In genomic region chr5:2165203-2165602, GRCh38 we compare ENCODE assay signal across 22 cellular contexts.
DNase-seq lines count a peak whose midpoint lies in the region; FAIRE-seq and TF ChIP-seq lines count a peak whose summit lies in the region.
"Had no signal": no experiment of that assay in that cellular context is flagged by ENCODE, and none has a peak within 500 bp of the region (broad histone marks: within the 10 kb centered on the region; RNA-seq: fewer than 3 reads in every experiment).

No MANE protein-coding gene starts in this region.

- TF ChIP-seq RAD21 in H1 (IDR thresholded peaks at IDR 0.05 in 1 of 2, conservative IDR thresholded peaks at IDR 0.05 in 1 of 2; ENCODE audit: low read depth in 2 of 2, low read length in 2 of 2) = no peak

- H3K36me3 Mint-ChIP-seq in endothelial cell (ENCODE audit: low read depth, unreplicated experiment) = no peaks in the 10 kb centered on the region
- H3K36me3 Mint-ChIP-seq: CD4-positive, CD25-positive, alpha-beta regulatory T cell; CD8-positive, alpha-beta memory T cell had no signal

- no peak overlapping the region for H3K4ac ChIP-seq in H1 (replicated peaks; ENCODE audit: insufficient read length, low read depth, low read length)

- H2AK5ac ChIP-seq in H1 (ENCODE audit: low read depth, low read length) = no peak overlapping the region

- H4K5ac ChIP-seq in H1 (ENCODE audit: insufficient read length, low read depth, low read length) = no peak overlapping the region

- no peak overlapping the region; the same call in 1 of the 2 replicates for H3K18ac ChIP-seq in H1 (ENCODE audit: extremely low read depth, low read length)

- no peak overlapping the region for H3K23ac ChIP-seq in H1 (ENCODE audit: insufficient read length)

- H3K27ac ChIP-seq in H1 (ENCODE audit: low read depth, low read length) = no peak overlapping the region
- H3K27ac ChIP-seq in suprapubic skin = no peak overlapping the region
- H3K27ac ChIP-seq: GM23248 had no signal

- TF ChIP-seq CTCF in H1 (IDR thresholded peaks at IDR 0.05; ENCODE audit: control extremely low read depth in 1 of 3, insufficient read depth in 1 of 3, low read depth in 1 of 3, low read length in 3 of 3) (no peak), suprapubic skin (IDR thresholded peaks at IDR 0.05) (no peak), endothelial cell (IDR thresholded peaks at IDR 0.05; ENCODE audit: unreplicated experiment) (no peak)

- peak overlapping the region; percentile 83 for H4K91ac ChIP-seq in H1 (replicated peaks; ENCODE audit: insufficient read length, low read length)

- no peak overlapping the region for H3K27ac Mint-ChIP-seq in endothelial cell (ENCODE audit: unreplicated experiment)
- H3K27ac Mint-ChIP-seq: CD4-positive, CD25-positive, alpha-beta regulatory T cell; HFFc6 had no signal

- peak overlapping the region; percentile 97; the same call in 1 of the 2 replicates for H2BK12ac ChIP-seq in H1 (ENCODE audit: low read depth, low read length)

- no peak overlapping the region; the same call in 1 of the 2 replicates for H2BK5ac ChIP-seq in H1 (ENCODE audit: low read depth, low read length)

- no peak overlapping the region for H2BK15ac ChIP-seq in H1 (ENCODE audit: low read length)

- H3K4me2 ChIP-seq in H1 (ENCODE audit: insufficient read depth in 1 of 2, low read depth in 2 of 2, low read length in 2 of 2) = 0 out of 4 replicates have a peak overlapping the region, but pooled peaks have one; percentile 2 to 28

- peaks cover 3% of the 10 kb centered on the region for H3K27me3 Mint-ChIP-seq in endothelial cell (ENCODE audit: unreplicated experiment)

- H3K36me3 ChIP-seq in H1 (ENCODE audit: control insufficient read depth in 2 of 4, insufficient read depth in 4 of 4, low read length in 3 of 4) (no peaks in the 10 kb centered on the region), suprapubic skin (no peaks in the 10 kb centered on the region)
- H3K36me3 ChIP-seq: BE2C had no signal

- 0 out of 2 replicates have a peak overlapping the region, but pooled peaks have one; percentile 40 for H2BK20ac ChIP-seq in H1 (ENCODE audit: low read length)

- H3K79me1 ChIP-seq in H1 (ENCODE audit: low read depth, low read length) = no peaks in the 10 kb centered on the region

- no peak overlapping the region for H2AFZ ChIP-seq in H1 (ENCODE audit: low read length)
- H2AFZ ChIP-seq: GM23248 had no signal

- no peak for TF ChIP-seq POLR2A in H1 (IDR thresholded peaks at IDR 0.05; ENCODE audit: control extremely low read depth in 1 of 2, low read depth in 2 of 2, low read length in 2 of 2)
- no peak for TF ChIP-seq POLR2A in suprapubic skin (IDR thresholded peaks at IDR 0.05)

- H3K56ac ChIP-seq in H1 (replicated peaks; ENCODE audit: insufficient read length, low read depth, low read length) = no peak overlapping the region

- peak; percentile 88 for FAIRE-seq in HTR-8/SVneo (lab: Jason Lieb, UNC)
- FAIRE-seq in H1 (lab: Jason Lieb, UNC) = no peak
- FAIRE-seq: A204.1, D721Med, G401.6, GM12892, GM18507, K562 had no signal

- no peak overlapping the region for H2BK120ac ChIP-seq in H1 (replicated peaks; ENCODE audit: low read depth, low read length)

- no peak overlapping the region for H3K4me3 Mint-ChIP-seq in endothelial cell (ENCODE audit: unreplicated experiment)
- H3K4me3 Mint-ChIP-seq: CD4-positive, CD25-positive, alpha-beta regulatory T cell; CD8-positive, alpha-beta memory T cell; HFFc6 had no signal

- POLR2A ChIA-PET in H1 (lab: Charles Lee; ENCODE audit: partially characterized antibody) = no interaction called here

- WGBS in H1 (ENCODE audit: extremely low coverage in 1 of 2, insufficient coverage in 1 of 2, insufficient read length in 1 of 2, insufficient replicate concordance in 2 of 2, low coverage in 1 of 2, low lambda C conversion rate in 2 of 2, missing lambda C conversion rate in 1 of 2), 2 experiments = 89% methylated on average over 15 of the region's 15 CpGs; no CpG with 5 or more reads in 1 of the 2 experiments
- WGBS in suprapubic skin = 83% methylated on average over 13 of the region's 15 CpGs

- no peak overlapping the region; a peak in 1 of 7 replicates for H3K9ac ChIP-seq in H1 (replicated peaks in 1 of 4; ENCODE audit: extremely low read depth in 1 of 4, low read depth in 3 of 4, low read length in 3 of 4)
- H3K9ac ChIP-seq: GM23248 had no signal

- peaks cover 2% of the 10 kb centered on the region for H3K4me1 Mint-ChIP-seq in endothelial cell (ENCODE audit: unreplicated experiment)
- H3K4me1 Mint-ChIP-seq: CD4-positive, CD25-positive, alpha-beta regulatory T cell; CD8-positive, alpha-beta memory T cell had no signal

- no peak for DNase-seq in HTR-8/SVneo (ENCODE audit: insufficient read length, low spot score)
- DNase-seq in H1 (ENCODE audit: low read depth in 1 of 2, low spot score in 2 of 2) = no peak
- peak; percentile 59 for DNase-seq in mesenteric fat pad (ENCODE audit: low spot score)
- peak; percentile 38 to 48 for DNase-seq in suprapubic skin (ENCODE audit: low spot score in 2 of 2)
- DNase-seq in COLO668 (lab: John Stamatoyannopoulos, UW; ENCODE audit: unreplicated experiment) = no peak
- no peak for DNase-seq in pons (ENCODE audit: low spot score)
- no peak for DNase-seq in endothelial cell (ENCODE audit: low spot score)
- DNase-seq: ACHN; BE2C; C1 segment of cervical spinal cord; Caco-2; CD4-positive, CD25-positive, alpha-beta regulatory T cell; CD8-positive, alpha-beta memory T cell; GM23248; HFFc6; IMR-90 had no signal

- peaks cover 4% of the 10 kb centered on the region for H3K9me3 Mint-ChIP-seq in endothelial cell (ENCODE audit: unreplicated experiment)
- H3K9me3 Mint-ChIP-seq: CD8-positive, alpha-beta memory T cell had no signal

- no peak overlapping the region for H3K14ac ChIP-seq in H1 (ENCODE audit: insufficient read length)

- H3K4me3 ChIP-seq in H1 (ENCODE audit: extremely low read depth in 1 of 4, insufficient read depth in 2 of 4, low read depth in 3 of 4, low read length in 4 of 4) (no peak overlapping the region), suprapubic skin (no peak overlapping the region)
- H3K4me3 ChIP-seq: GM23248, K562 had no signal

- H3K79me2 ChIP-seq in H1 (ENCODE audit: control insufficient read depth in 1 of 2, insufficient read depth in 2 of 2, low read length in 2 of 2) = no peaks in the 10 kb centered on the region

- H3K9me3 ChIP-seq in H1 (ENCODE audit: insufficient read depth in 2 of 2, low read depth in 1 of 2, low read length in 1 of 2) = no peaks in the 10 kb centered on the region
- H3K9me3 ChIP-seq in suprapubic skin = no peaks in the 10 kb centered on the region
- H3K9me3 ChIP-seq: BE2C, Caco-2 had no signal

- CTCF ChIA-PET in H1 (lab: Charles Lee; ENCODE audit: partially characterized antibody) = interaction anchor here (1.2 to 1.6 kb wide), 2 partner anchors 13 to 18 kb away, joined by 3 to 4 read pairs; no protein-coding TSS in a partner anchor

- no peak overlapping the region for H4K8ac ChIP-seq in H1 (ENCODE audit: extremely low read depth, insufficient read depth, low read length)

- H3K23me2 ChIP-seq in H1 (ENCODE audit: low read depth, low read length) = peaks cover 11% of the 10 kb centered on the region; the same call in 1 of the 2 replicates

- no peaks in the 10 kb centered on the region for H3K27me3 ChIP-seq in H1 (replicated peaks in 1 of 4; ENCODE audit: control insufficient read depth in 3 of 4, extremely low read depth in 1 of 4, insufficient read depth in 3 of 4, low read length in 3 of 4)
- H3K27me3 ChIP-seq in suprapubic skin = peaks cover 9% of the 10 kb centered on the region
- H3K27me3 ChIP-seq: BE2C had no signal

- H3K4me1 ChIP-seq in H1 (replicated peaks in 1 of 4; ENCODE audit: control insufficient read depth in 3 of 4, insufficient read depth in 4 of 4, low read length in 3 of 4) (peaks cover 4 to 26% (median 7%) of the 10 kb centered on the region in 4 experiments), suprapubic skin (no peaks in the 10 kb centered on the region)
- H3K4me1 ChIP-seq: BE2C, Caco-2 had no signal

- TF ChIP-seq EP300 in H1 (IDR thresholded peaks at IDR 0.05; ENCODE audit: borderline replicate concordance in 1 of 2, low read depth in 2 of 2, low read length in 2 of 2) (no peak), suprapubic skin (IDR thresholded peaks at IDR 0.05) (no peak)

- H4K20me1 ChIP-seq in H1 (replicated peaks in 1 of 2; ENCODE audit: control insufficient read depth in 1 of 2, insufficient read depth in 2 of 2, low read length in 2 of 2) = no peaks in the 10 kb centered on the region

TF ChIP-seq in H1, 55 proteins besides CTCF, POLR2A, EP300 and RAD21:
- TF ChIP-seq SP4 (IDR thresholded peaks at IDR 0.05; ENCODE audit: low read length) (no peak), SP2 (IDR thresholded peaks at IDR 0.05; ENCODE audit: low read length) (no peak), ZNF274 (IDR thresholded peaks at IDR 0.05; ENCODE audit: borderline replicate concordance, extremely low read depth, low read length) (no peak), TBP (IDR thresholded peaks at IDR 0.05; ENCODE audit: low read depth, low read length) (no peak), BRCA1 (IDR thresholded peaks at IDR 0.05; ENCODE audit: low read depth, low read length) (no peak), TAF1 (IDR thresholded peaks at IDR 0.05; ENCODE audit: low read depth, low read length) (no peak), POU5F1 (IDR thresholded peaks at IDR 0.05; ENCODE audit: low read depth, low read length) (no peak), EGR1 (IDR thresholded peaks at IDR 0.05; ENCODE audit: borderline replicate concordance, low read depth, low read length) (no peak), CREB1 (IDR thresholded peaks at IDR 0.05) (no peak), RNF2 (IDR thresholded peaks at IDR 0.05; ENCODE audit: borderline replicate concordance, low read depth, low read length, missing control alignments, poor library complexity, severe bottlenecking) (no peak), HDAC6 (IDR thresholded peaks at IDR 0.05; ENCODE audit: low read depth, low read length) (no peak), CHD1 (IDR thresholded peaks at IDR 0.05; ENCODE audit: low read depth, low read length) (no peak), GABPA (IDR thresholded peaks at IDR 0.05; ENCODE audit: borderline replicate concordance, insufficient read depth, low read length) (no peak), BACH1 (IDR thresholded peaks at IDR 0.05; ENCODE audit: low read length) (no peak), KDM1A (IDR thresholded peaks at IDR 0.05; ENCODE audit: borderline replicate concordance, low read length) (no peak)
TF ChIP-seq in H1: peak in this region for 0.

Comparison
In these comparisons a context has a peak if more than half of its experiments do, and no peak if none do; other contexts are left out.
1. DNase-seq: peak in mesenteric fat pad (single experiment) and suprapubic skin (2 of 2); none in HTR-8/SVneo (single experiment), H1 (0 of 2), COLO668 (single experiment), pons (single experiment) and endothelial cell (single experiment).